8 cellular contexts compared by ENCODE assay signal in genomic region chr3:101676219-101676764, GRCh38. TPM values are rescaled to one million over a fixed set of nuclear protein-coding genes. Genes with fewer than 3 reads are reported as not detected.
DNase-seq lines count a peak whose midpoint lies in the region; ATAC-seq and TF ChIP-seq lines count a peak whose summit lies in the region.

No MANE protein-coding gene starts in this region.

- no peaks in the 10 kb centered on the region for H3K9me3 Mint-ChIP-seq in osteocyte (ENCODE audit: unreplicated experiment)

- intact Hi-C loops in tibial artery (cut with DNase I; ENCODE audit: low total_unique reads) = loop anchor here (10.0 kb wide), 1 partner anchor 101 kb away; the partner anchor contains the start of gene PCNP

- H3K27me3 ChIP-seq in DOHH2 (ENCODE audit: control insufficient read depth, low read length) = no peaks in the 10 kb centered on the region
- no peaks in the 10 kb centered on the region for H3K27me3 ChIP-seq in tibial artery

- H3K4me1 Mint-ChIP-seq in osteocyte (ENCODE audit: unreplicated experiment) = peaks cover 33% of the 10 kb centered on the region

- H3K4me1 ChIP-seq in DOHH2 (ENCODE audit: control insufficient read depth, low read length) = peaks cover 28% of the 10 kb centered on the region
- peaks cover 7 to 25% (median 20%) of the 10 kb centered on the region in 4 donors for H3K4me1 ChIP-seq in tibial artery

- H3K9me3 ChIP-seq in DOHH2 (ENCODE audit: control insufficient read depth, insufficient read depth, low read length) (no peaks in the 10 kb centered on the region), tibial artery (no peaks in the 10 kb centered on the region)

- peak overlapping the region; percentile 90 for H3K4me3 Mint-ChIP-seq in osteocyte (ENCODE audit: unreplicated experiment)

- H3K9me2 ChIP-seq in DOHH2 (replicated peaks; ENCODE audit: control insufficient read depth, low read length) = no peaks in the 10 kb centered on the region

- TF ChIP-seq CTCF in DOHH2 (IDR thresholded peaks at IDR 0.05; ENCODE audit: low read depth, low read length, poor library complexity, severe bottlenecking) (no peak), osteocyte (IDR thresholded peaks at IDR 0.05) (no peak), tibial artery (IDR thresholded peaks at IDR 0.05) (peak in 1 of 2 experiments; percentile 10)

- peak overlapping the region; percentile 97 for H3K27ac Mint-ChIP-seq in osteocyte (ENCODE audit: unreplicated experiment)

- peak overlapping the region; percentile 71 for H3K4me2 ChIP-seq in DOHH2 (ENCODE audit: low read length)

- H3F3A ChIP-seq in DOHH2 (ENCODE audit: control insufficient read depth, insufficient read depth) = peaks cover 30% of the 10 kb centered on the region

- H3K36me3 ChIP-seq in DOHH2 (ENCODE audit: control insufficient read depth, low read length) = peaks cover 55% of the 10 kb centered on the region
- peaks cover 15 to 22% (median 20%) of the 10 kb centered on the region in 3 donors for H3K36me3 ChIP-seq in tibial artery

- ATAC-seq in GM21786 (IDR thresholded peaks at IDR 0.05; ENCODE audit: unreplicated experiment) = peak; percentile 81

- peaks cover 71% of the 10 kb centered on the region for H3K79me2 ChIP-seq in DOHH2 (ENCODE audit: control insufficient read depth, low read length)

- peak overlapping the region; percentile 77 for H3K27ac ChIP-seq in DOHH2 (ENCODE audit: low read depth, low read length)
- H3K27ac ChIP-seq in tibial artery = peak overlapping the region; percentile 89 to 97

- DNase-seq in LHCN-M2 (ENCODE audit: low read depth) (peak; percentile 94), activated T-helper 1 cell treated with Interleukin-2 at 50 U/mL for 16 hours (ENCODE audit: low read depth) (peak; percentile 90), foreskin melanocyte (peak; percentile 92), osteocyte (ENCODE audit: extremely low spot score, unreplicated experiment) (peak; percentile 98), tibial artery (peak; percentile 91 to 98), nucleus accumbens (lab: John Stamatoyannopoulos, UW) (no peak)

- H4K20me1 ChIP-seq in DOHH2 (ENCODE audit: control insufficient read depth, insufficient read depth, low read depth, low read length) = peaks cover 10% of the 10 kb centered on the region; the same call in 1 of the 2 replicates

- H3K27me3 Mint-ChIP-seq in osteocyte (ENCODE audit: unreplicated experiment) = no peaks in the 10 kb centered on the region

- H3K36me3 Mint-ChIP-seq in osteocyte (ENCODE audit: unreplicated experiment) = peaks cover 18% of the 10 kb centered on the region

- H3K4me3 ChIP-seq in DOHH2 (ENCODE audit: low read length) (peak overlapping the region; percentile 97), tibial artery (peak overlapping the region; percentile 67 to 100)

RNA-seq across cellular contexts. Expression of gene ZBTB11, which starts 0.6 kb away (rescaled TPM):
- total RNA-seq in LHCN-M2 (2014; rRNA removed) = 19.1 and 19.2 TPM in 2 replicates
- polyA plus RNA-seq in LHCN-M2 (2012) = 4.0 TPM
- 15.3 and 18.2 TPM in 2 replicates for total RNA-seq in osteocyte

RNA-seq across cellular contexts. Expression of gene RPL24, which starts 10.2 kb away (rescaled TPM):
- total RNA-seq in LHCN-M2 (2014; rRNA removed) = 965 and 1,197 TPM in 2 replicates
- 1,757 TPM for polyA plus RNA-seq in LHCN-M2 (2012)
- total RNA-seq in osteocyte = 989 and 1,036 TPM in 2 replicates

RNA-seq across cellular contexts. Expression of gene CEP97, which starts 48.1 kb away (rescaled TPM):
- total RNA-seq in LHCN-M2 (2014; rRNA removed) (26.1 and 28.8 TPM in 2 replicates), osteocyte (10.8 and 12.7 TPM in 2 replicates)
- polyA plus RNA-seq in LHCN-M2 (2012) = 2.3 TPM

Comparison
In these comparisons a context has a peak if more than half of its experiments do, and no peak if none do; other contexts are left out.
1. DNase-seq: peak in LHCN-M2 (single experiment), activated T-helper 1 cell treated with Interleukin-2 at 50 U/mL for 16 hours (single experiment), foreskin melanocyte (single experiment), osteocyte (single experiment) and tibial artery (2 of 2); none in nucleus accumbens (0 of 56).